ENCODE assay signal across 15 cellular contexts in genomic region chr9:126379661-126380365, GRCh38. TPM values are rescaled to one million over a fixed set of nuclear protein-coding genes. Genes with fewer than 3 reads are reported as not detected.
DNase-seq lines count a peak whose midpoint lies in the region; ATAC-seq and TF ChIP-seq lines count a peak whose summit lies in the region.
"Had no signal": no experiment of that assay in that cellular context is flagged by ENCODE, and none has a peak within 500 bp of the region (broad histone marks: within the 10 kb centered on the region; RNA-seq: fewer than 3 reads in every experiment).

No MANE protein-coding gene starts in this region.

- BruUV-seq in IMR-90 (replicated peaks; lab: Mats Ljungman, UMichigan), result no TSS peak
- no TSS peak for BruUV-seq in MCF 10A (replicated peaks; lab: Mats Ljungman, UMichigan)

- no peaks in the 10 kb centered on the region for H3K27me3 Mint-ChIP-seq in MCF 10A (ENCODE audit: insufficient read depth, unreplicated experiment)
- H3K27me3 Mint-ChIP-seq: effector memory CD8-positive, alpha-beta T cell; stimulated activated naive CD8-positive, alpha-beta T cell treated with anti-CD3 and anti-CD28 coated beads, Interleukin-15, Interleukin-2, amounts not matched to agents 100 ng/mL and 50 ng/mL, for 24 hours had no signal

- H3K9me1 ChIP-seq in IMR-90 (ENCODE audit: insufficient read depth, low read length), result no peaks in the 10 kb centered on the region; the same call in 1 of the 2 replicates

- no peak overlapping the region for H4K5ac ChIP-seq in IMR-90 (ENCODE audit: low read depth, low read length)

- H3K14ac ChIP-seq in IMR-90 (replicated peaks; ENCODE audit: low read depth, low read length), result no peak overlapping the region

- H3K9me3 Mint-ChIP-seq in MCF 10A (ENCODE audit: unreplicated experiment), result no peaks in the 10 kb centered on the region
- H3K9me3 Mint-ChIP-seq: effector memory CD8-positive, alpha-beta T cell; stimulated activated naive CD8-positive, alpha-beta T cell treated with anti-CD3 and anti-CD28 coated beads, Interleukin-15, Interleukin-2, amounts not matched to agents 100 ng/mL and 50 ng/mL, for 24 hours had no signal

- H3K4me2 ChIP-seq in IMR-90 (ENCODE audit: low read depth, low read length), result no peak overlapping the region
- H3K4me2 ChIP-seq: BLaER1 had no signal

- no peaks in the 10 kb centered on the region for H4K20me1 ChIP-seq in IMR-90 (ENCODE audit: insufficient read depth, low read length)
- H4K20me1 ChIP-seq: BLaER1 had no signal

- no peak overlapping the region for H2BK120ac ChIP-seq in IMR-90 (ENCODE audit: low read depth, low read length)

- dilution Hi-C loops in IMR-90 (cut with HindIII; ENCODE audit: low sequenced_read_pairs, unreplicated experiment), result no loop called here

- no peak overlapping the region for H2AK5ac ChIP-seq in IMR-90 (ENCODE audit: low read depth, low read length)

- H3K36me3 Mint-ChIP-seq in MCF 10A (ENCODE audit: insufficient read depth, unreplicated experiment), result no peaks in the 10 kb centered on the region

- TF ChIP-seq CTCF in IMR-90 (conservative IDR thresholded peaks at IDR 0.05; ENCODE audit: low read depth, low read length), result no peak
- no peak for TF ChIP-seq CTCF in MCF 10A (IDR thresholded peaks at IDR 0.05; ENCODE audit: unreplicated experiment)

- ATAC-seq in IMR-90 (ENCODE audit: low read depth) (peak; percentile 50; the same call in 1 of the 2 replicates), left lobe of liver (no peak)
- ATAC-seq: effector memory CD8-positive, alpha-beta T cell had no signal

- 83% methylated on average over 2 of the region's 9 CpGs; no CpG with 5 or more reads in 1 of the 2 experiments for WGBS in IMR-90 (ENCODE audit: extremely low coverage in 2 of 2, insufficient read length in 1 of 2), 2 experiments

- no peak overlapping the region for H3K23ac ChIP-seq in IMR-90 (ENCODE audit: low read depth, low read length)

- in situ Hi-C loops in IMR-90 (cut with MboI; ENCODE audit: low sequenced_read_pairs), result no loop called here

- no peak overlapping the region for H3K27ac ChIP-seq in IMR-90 (ENCODE audit: insufficient read depth, low read length)
- H3K27ac ChIP-seq in temporal lobe (ENCODE audit: low read depth, low read length), result peak overlapping the region; percentile 98
- H3K27ac ChIP-seq: BLaER1, ovary, SJSA1 had no signal

- DNase-seq in IMR-90 (peak; percentile 47), MCF 10A (ENCODE audit: unreplicated experiment) (peak; percentile 34), left lobe of liver (ENCODE audit: low spot score) (peak; percentile 35), NCI-H69 (lab: John Stamatoyannopoulos, UW) (no peak), SW480 (ENCODE audit: low spot score) (no peak), NCI-H2081 (lab: John Stamatoyannopoulos, UW) (no peak)
- DNase-seq: activated gamma-delta T cell; DMS153; effector memory CD8-positive, alpha-beta T cell; ovary had no signal

- H3K79me1 ChIP-seq in IMR-90 (ENCODE audit: low read depth in 1 of 2, low read length in 2 of 2), result 0 out of 4 replicates have a peak, but pooled peaks cover 0 to 8% of the 10 kb centered on the region in 2 experiments

- no peak overlapping the region for H3K4me3 Mint-ChIP-seq in MCF 10A (ENCODE audit: unreplicated experiment)
- H3K4me3 Mint-ChIP-seq: effector memory CD8-positive, alpha-beta T cell; stimulated activated naive CD8-positive, alpha-beta T cell treated with anti-CD3 and anti-CD28 coated beads, Interleukin-15, Interleukin-2, amounts not matched to agents 100 ng/mL and 50 ng/mL, for 24 hours had no signal

- no peak overlapping the region for H3K4me3 ChIP-seq in IMR-90 (ENCODE audit: insufficient read depth, low read depth, low read length)
- H3K4me3 ChIP-seq: BLaER1, K562, ovary, SJSA1 had no signal

- H3K27ac Mint-ChIP-seq in MCF 10A (ENCODE audit: low read depth, unreplicated experiment), result no peak overlapping the region
- H3K27ac Mint-ChIP-seq: stimulated activated naive CD8-positive, alpha-beta T cell treated with anti-CD3 and anti-CD28 coated beads, Interleukin-15, Interleukin-2, amounts not matched to agents 100 ng/mL and 50 ng/mL, for 24 hours had no signal

- peaks cover 8% of the 10 kb centered on the region for H3K4me1 ChIP-seq in IMR-90 (ENCODE audit: control insufficient read depth, insufficient read depth, low read length)

- no peak overlapping the region for H2BK20ac ChIP-seq in IMR-90 (ENCODE audit: low read depth, low read length)

- H2AFZ ChIP-seq in IMR-90 (replicated peaks; ENCODE audit: low read length, poor library complexity), result no peak overlapping the region

- H3K4ac ChIP-seq in IMR-90 (ENCODE audit: low read depth, low read length), result no peak overlapping the region

- no peak overlapping the region for H4K8ac ChIP-seq in IMR-90 (ENCODE audit: low read depth in 2 of 2, low read length in 2 of 2)

- H3K4me1 Mint-ChIP-seq in MCF 10A (ENCODE audit: insufficient read depth, unreplicated experiment), result peaks cover 6% of the 10 kb centered on the region

- no peak overlapping the region for H2BK5ac ChIP-seq in IMR-90 (ENCODE audit: low read depth, low read length, poor library complexity, severe bottlenecking)

- H3K56ac ChIP-seq in IMR-90 (ENCODE audit: extremely low read depth, insufficient read depth, low read length), result no peak overlapping the region

- no peak overlapping the region for H2BK15ac ChIP-seq in IMR-90 (ENCODE audit: low read depth, low read length)

- H2AK9ac ChIP-seq in IMR-90 (replicated peaks; ENCODE audit: low read depth, low read length, poor library complexity), result peak overlapping the region; percentile 61

- intact Hi-C loops in IMR-90 (cut with micrococcal nuclease), result no loop called here
- intact Hi-C loops in MCF 10A (cut with micrococcal nuclease), result no loop called here

- POLR2A ChIA-PET in IMR-90 (lab: Charles Lee; ENCODE audit: unreplicated experiment) (no interaction called here), MCF 10A (lab: Yijun Ruan, JAX) (no interaction called here)

- TF ChIP-seq POLR2A in IMR-90 (IDR thresholded peaks at IDR 0.05; ENCODE audit: low read depth, low read length), result no peak

- no peaks in the 10 kb centered on the region for H3K9me3 ChIP-seq in IMR-90 (ENCODE audit: control insufficient read depth, insufficient read depth, low read length)
- H3K9me3 ChIP-seq: BLaER1, ovary, SJSA1 had no signal

- H3K9ac ChIP-seq in IMR-90 (ENCODE audit: low read depth, low read length), result no peak overlapping the region
- H3K9ac ChIP-seq: BLaER1 had no signal

- no peak overlapping the region for H3K18ac ChIP-seq in IMR-90 (ENCODE audit: low read depth, low read length)

- no peaks in the 10 kb centered on the region for H3K27me3 ChIP-seq in IMR-90 (ENCODE audit: control insufficient read depth, insufficient read depth, low read length)
- H3K27me3 ChIP-seq: BLaER1, ovary had no signal

- H4K91ac ChIP-seq in IMR-90 (ENCODE audit: insufficient read depth, low read depth, low read length), result no peak overlapping the region

- CTCF ChIA-PET in IMR-90 (lab: Yijun Ruan, JAX) (no interaction called here), MCF 10A (lab: Yijun Ruan, JAX) (interaction anchor here (0.6 kb wide), 1 partner anchor 223 kb away, joined by 3 read pairs; no protein-coding TSS in a partner anchor)

- H3K36me3 ChIP-seq in IMR-90 (ENCODE audit: control insufficient read depth, insufficient read depth, low read length), result no peaks in the 10 kb centered on the region
- H3K36me3 ChIP-seq: BLaER1, ovary, SJSA1 had no signal

- no peak for TF ChIP-seq RAD21 in IMR-90 (IDR thresholded peaks at IDR 0.05; ENCODE audit: low read length)

TF ChIP-seq in IMR-90, 13 proteins besides CTCF, POLR2A, EP300 and RAD21:
- TF ChIP-seq CEBPB (IDR thresholded peaks at IDR 0.05; ENCODE audit: low read depth, low read length) (no peak), MXI1 (IDR thresholded peaks at IDR 0.05; ENCODE audit: borderline replicate concordance, low read depth, low read length) (no peak), CHD1 (IDR thresholded peaks at IDR 0.05; ENCODE audit: low read depth, low read length) (no peak), SMC3 (IDR thresholded peaks at IDR 0.05; ENCODE audit: low read depth, low read length) (no peak), BHLHE40 (IDR thresholded peaks at IDR 0.05; ENCODE audit: low read depth, low read length) (no peak), USF2 (IDR thresholded peaks at IDR 0.05; ENCODE audit: low read depth, low read length) (no peak), RFX5 (IDR thresholded peaks at IDR 0.05; ENCODE audit: low read depth, low read length) (no peak), NFE2L2 (IDR thresholded peaks at IDR 0.05; ENCODE audit: low read depth, low read length) (no peak), FOS (IDR thresholded peaks at IDR 0.05; ENCODE audit: low read depth, low read length) (no peak), MAZ (IDR thresholded peaks at IDR 0.05; ENCODE audit: borderline replicate concordance, low read depth, low read length) (no peak), RCOR1 (IDR thresholded peaks at IDR 0.05; ENCODE audit: insufficient replicate concordance, low read length) (no peak)
- TF ChIP-seq, protein P1, sequence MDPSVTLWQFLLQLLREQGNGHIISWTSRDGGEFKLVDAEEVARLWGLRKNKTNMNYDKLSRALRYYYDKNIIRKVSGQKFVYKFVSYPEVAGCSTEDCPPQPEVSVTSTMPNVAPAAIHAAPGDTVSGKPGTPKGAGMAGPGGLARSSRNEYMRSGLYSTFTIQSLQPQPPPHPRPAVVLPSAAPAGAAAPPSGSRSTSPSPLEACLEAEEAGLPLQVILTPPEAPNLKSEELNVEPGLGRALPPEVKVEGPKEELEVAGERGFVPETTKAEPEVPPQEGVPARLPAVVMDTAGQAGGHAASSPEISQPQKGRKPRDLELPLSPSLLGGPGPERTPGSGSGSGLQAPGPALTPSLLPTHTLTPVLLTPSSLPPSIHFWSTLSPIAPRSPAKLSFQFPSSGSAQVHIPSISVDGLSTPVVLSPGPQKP (IDR thresholded peaks at IDR 0.05; ENCODE audit: borderline replicate concordance, low read depth, low read length), result no peak

RNA-seq across cellular contexts. Expression of gene MVB12B, which starts 53.2 kb away (rescaled TPM):
- total RNA-seq in IMR-90 (2012; rRNA removed) (1.7 and 2.0 TPM in 2 replicates), MCF 10A (2022) (4.1 and 5.5 TPM in 2 replicates), left lobe of liver (8.8 TPM), temporal lobe (29.7 TPM)
- 4.0 and 4.4 TPM in 2 replicates for polyA plus RNA-seq in IMR-90 (2012; rRNA removed)
- 3.7 and 4.9 TPM in 2 replicates for polyA plus RNA-seq in IMR-90 (2012; cell fraction: cytosol; rRNA removed)
- 5.3 and 7.1 TPM in 2 replicates for polyA plus RNA-seq in IMR-90 (2012; cell fraction: nucleus; rRNA removed; ENCODE audit: low replicate concordance)
- total RNA-seq: K562 had no signal
- polyA plus RNA-seq: K562 had no signal

Comparison
In these comparisons a context has a peak if more than half of its experiments do, and no peak if none do; other contexts are left out.
1. DNase-seq: peak in IMR-90 (single experiment), MCF 10A (single experiment) and left lobe of liver (single experiment); none in NCI-H69 (single experiment), SW480 (single experiment) and NCI-H2081 (0 of 2).